11 cellular contexts compared by ENCODE assay signal in the genomic region with DNA sequence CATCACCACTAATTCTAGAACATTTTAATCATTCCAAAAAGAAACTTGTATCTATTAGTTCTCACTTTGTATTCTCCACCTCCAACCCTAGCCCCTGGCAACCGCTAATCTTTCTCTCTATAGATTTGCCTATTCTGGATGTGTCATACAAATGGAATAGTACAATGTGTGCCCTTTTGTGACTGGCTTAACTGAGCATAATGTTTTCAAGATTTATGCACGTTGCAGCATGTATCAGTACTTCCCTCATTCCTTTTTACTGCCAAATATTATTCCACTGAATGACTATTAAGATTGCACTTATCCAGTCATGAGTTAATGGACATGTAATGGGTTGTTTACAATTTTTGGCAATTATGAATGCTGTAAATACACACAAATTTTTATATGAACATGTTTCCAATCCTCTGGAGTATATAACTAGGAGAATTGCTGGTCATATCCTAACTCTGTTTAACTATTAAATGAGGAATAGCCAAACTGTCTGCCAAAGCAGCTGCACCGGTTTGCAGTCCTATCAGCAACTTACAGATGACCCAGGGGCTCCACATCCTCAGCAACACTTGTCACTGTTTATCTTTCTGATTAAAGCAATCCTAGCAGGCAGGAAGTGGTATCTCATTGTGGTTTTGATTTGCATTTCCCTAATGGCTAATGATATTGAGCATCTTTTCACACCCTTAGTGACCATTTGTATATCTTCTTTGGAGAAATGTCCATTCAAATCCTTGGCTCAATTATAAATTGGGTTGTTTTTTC. TPM values are rescaled to one million over a fixed set of nuclear protein-coding genes. Genes with fewer than 3 reads are reported as not detected.
A peak's percentile ranks its signal among the peaks of the same experiment; 100 is the strongest.
DNase-seq lines count a peak whose midpoint lies in the region; ATAC-seq, FAIRE-seq and TF ChIP-seq lines count a peak whose summit lies in the region.
"Had no signal": no experiment of that assay in that cellular context is flagged by ENCODE, and none has a peak within 500 bp of the region (broad histone marks: within the 10 kb centered on the region; RNA-seq: fewer than 3 reads in every experiment).

No MANE protein-coding gene starts in this region.

- TF ChIP-seq CTCF in cardiac muscle cell (IDR thresholded peaks at IDR 0.05; ENCODE audit: low read depth, low read length) (no peak), right atrium auricular region (IDR thresholded peaks at IDR 0.05) (no peak), BE2C (IDR thresholded peaks at IDR 0.05; ENCODE audit: low read depth, low read length) (no peak)

- no peak for DNase-seq in cardiac muscle cell (ENCODE audit: low read depth in 1 of 2, low spot score in 1 of 2)
- no peak for DNase-seq in right atrium auricular region (ENCODE audit: low spot score)
- DNase-seq in NCI-H2029 treated with DMSO at 0.1 percent for 48 hours (lab: John Stamatoyannopoulos, UW), result peak; percentile 46
- peak; percentile 9 for DNase-seq in small intestine
- DNase-seq in BE2C, result no peak
- no peak for DNase-seq in cardiac septum (ENCODE audit: low spot score)
- no peak for DNase-seq in activated CD8-positive, alpha-beta memory T cell treated with anti-CD3 and anti-CD28 coated beads, Interleukin-2, amount 10 ng/mL, durations not matched to agents 7 days and 5 days
- DNase-seq: H7, heart right ventricle had no signal

- H3K9me3 Mint-ChIP-seq in activated CD8-positive, alpha-beta memory T cell treated with anti-CD3 and anti-CD28 coated beads, Interleukin-2, amount 10 ng/mL, durations not matched to agents 7 days and 5 days (ENCODE audit: low read depth), result no peaks in the 10 kb centered on the region

- peaks cover 19% of the 10 kb centered on the region for H3K36me3 Mint-ChIP-seq in activated CD8-positive, alpha-beta memory T cell treated with anti-CD3 and anti-CD28 coated beads, Interleukin-2, amount 10 ng/mL, durations not matched to agents 7 days and 5 days

- H3K9me3 ChIP-seq in cardiac muscle cell (ENCODE audit: low read depth), result no peaks in the 10 kb centered on the region
- peaks cover 0 to 5% of the 10 kb centered on the region in 2 donors for H3K9me3 ChIP-seq in right atrium auricular region
- no peaks in the 10 kb centered on the region for H3K9me3 ChIP-seq in small intestine (ENCODE audit: control insufficient read depth, low read depth)
- no peaks in the 10 kb centered on the region; the same call in 1 of the 2 replicates for H3K9me3 ChIP-seq in BE2C

- no peak overlapping the region for H3K27ac Mint-ChIP-seq in activated CD8-positive, alpha-beta memory T cell treated with anti-CD3 and anti-CD28 coated beads, Interleukin-2, amount 10 ng/mL, durations not matched to agents 7 days and 5 days
- H3K27ac Mint-ChIP-seq: brain had no signal

- H3K27ac ChIP-seq in cardiac muscle cell, result peak overlapping the region; percentile 25
- H3K27ac ChIP-seq in right atrium auricular region, result no peak overlapping the region
- H3K27ac ChIP-seq in small intestine (ENCODE audit: low read depth in 1 of 2, low read length in 1 of 2), result no peak overlapping the region
- H3K27ac ChIP-seq: heart right ventricle had no signal

- H3K27me3 ChIP-seq in cardiac muscle cell (no peaks in the 10 kb centered on the region), right atrium auricular region (no peaks in the 10 kb centered on the region), small intestine (ENCODE audit: control insufficient read depth in 2 of 2, insufficient read depth in 2 of 2, low read length in 2 of 2) (no peaks in the 10 kb centered on the region), BE2C (no peaks in the 10 kb centered on the region)
- H3K27me3 ChIP-seq: heart right ventricle had no signal

- FAIRE-seq in small intestine (lab: Jason Lieb, UNC), result no peak

- H3K4me1 ChIP-seq in cardiac muscle cell (ENCODE audit: low read depth) (peaks cover 23% of the 10 kb centered on the region), right atrium auricular region (peaks cover 0 to 12% of the 10 kb centered on the region in 2 donors), small intestine (ENCODE audit: control insufficient read depth in 2 of 2, insufficient read depth in 1 of 2, low read depth in 1 of 2, low read length in 1 of 2) (no peaks in the 10 kb centered on the region), BE2C (peaks cover 12% of the 10 kb centered on the region)

- ATAC-seq in HG02840 (IDR thresholded peaks at IDR 0.05; ENCODE audit: low FRiP score, unreplicated experiment), result peak; percentile 84
- ATAC-seq in activated CD8-positive, alpha-beta memory T cell treated with anti-CD3 and anti-CD28 coated beads, Interleukin-2, amount 10 ng/mL, durations not matched to agents 7 days and 5 days, result no peak

- no peaks in the 10 kb centered on the region for H3K27me3 Mint-ChIP-seq in activated CD8-positive, alpha-beta memory T cell treated with anti-CD3 and anti-CD28 coated beads, Interleukin-2, amount 10 ng/mL, durations not matched to agents 7 days and 5 days
- H3K27me3 Mint-ChIP-seq: brain had no signal

- H3K36me3 ChIP-seq in cardiac muscle cell (no peaks in the 10 kb centered on the region), right atrium auricular region (no peaks in the 10 kb centered on the region), small intestine (ENCODE audit: control insufficient read depth in 2 of 2, insufficient read depth in 2 of 2, low read length in 2 of 2) (peaks cover 0 to 4% of the 10 kb centered on the region in 2 donors), BE2C (no peaks in the 10 kb centered on the region)

- intact Hi-C loops in cardiac septum (cut with DNase I), result no loop called here

- peaks cover 23% of the 10 kb centered on the region for H3K4me1 Mint-ChIP-seq in activated CD8-positive, alpha-beta memory T cell treated with anti-CD3 and anti-CD28 coated beads, Interleukin-2, amount 10 ng/mL, durations not matched to agents 7 days and 5 days

- WGBS in small intestine, 3 donors, result 63 to 80% (median 75%) methylated on average over 3 of the region's 3 CpGs

- no peak overlapping the region for H3K4me3 ChIP-seq in cardiac muscle cell
- H3K4me3 ChIP-seq in right atrium auricular region, result no peak overlapping the region
- no peak overlapping the region for H3K4me3 ChIP-seq in small intestine (ENCODE audit: low read depth in 1 of 2, low read length in 2 of 2)
- H3K4me3 ChIP-seq in BE2C (ENCODE audit: low read depth, low read length), result no peak overlapping the region
- H3K4me3 ChIP-seq: heart right ventricle had no signal

- H3K4me3 Mint-ChIP-seq in activated CD8-positive, alpha-beta memory T cell treated with anti-CD3 and anti-CD28 coated beads, Interleukin-2, amount 10 ng/mL, durations not matched to agents 7 days and 5 days, result no peak overlapping the region
- H3K4me3 Mint-ChIP-seq: brain had no signal

- CTCF ChIA-PET in activated CD8-positive, alpha-beta memory T cell treated with anti-CD3 and anti-CD28 coated beads, Interleukin-2, amount 10 ng/mL, durations not matched to agents 7 days and 5 days (lab: Charles Lee), result interaction anchor here (1.0 kb wide), 1 partner anchor 44 kb away, joined by 3 read pairs; no protein-coding TSS in a partner anchor

RNA-seq across cellular contexts. Expression of gene DCUN1D1, which starts 42.9 kb away (rescaled TPM):
- 22.8 and 31.1 TPM in 2 replicates for total RNA-seq in cardiac muscle cell
- 28.4 and 33.2 TPM in 2 replicates for polyA plus RNA-seq in cardiac muscle cell
- 10 to 100 TPM; 14.2 to 23.5 TPM for total RNA-seq in right atrium auricular region
- 10 to 100 TPM in 1 of 3 donors, 1 to 10 TPM in 2; 9.2 to 13.9 (median 9.6) TPM for polyA plus RNA-seq in small intestine
- 9.4 TPM for polyA plus RNA-seq in BE2C (2012; ENCODE audit: insufficient read depth, insufficient read length, low read depth)
- 36.3 TPM for total RNA-seq in cardiac septum
- total RNA-seq in activated CD8-positive, alpha-beta memory T cell treated with anti-CD3 and anti-CD28 coated beads, Interleukin-2, amount 10 ng/mL, durations not matched to agents 7 days and 5 days, result 10 to 100 TPM; 54.6 to 65.0 TPM

Comparison
In these comparisons a context has a peak if more than half of its experiments do, and no peak if none do; other contexts are left out.
1. DNase-seq: peak in NCI-H2029 treated with DMSO at 0.1 percent for 48 hours (single experiment) and small intestine (single experiment); none in cardiac muscle cell (0 of 2), right atrium auricular region (single experiment), BE2C (single experiment), cardiac septum (single experiment) and activated CD8-positive, alpha-beta memory T cell treated with anti-CD3 and anti-CD28 coated beads, Interleukin-2, amount 10 ng/mL, durations not matched to agents 7 days and 5 days (single experiment).